ENCODE assay signal across 8 cellular contexts in genomic region chr14:91417134-91417982, GRCh38. TPM values are rescaled to one million over a fixed set of nuclear protein-coding genes. Genes with fewer than 3 reads are reported as not detected.
DNase-seq lines count a peak whose midpoint lies in the region; ATAC-seq and TF ChIP-seq lines count a peak whose summit lies in the region.

Gene CCDC88C, minus strand, starts transcription at chr14:91417820. Its CDS starts 130 bp downstream, at chr14:91417690.

- POLR2A ChIA-PET in activated CD8-positive, alpha-beta memory T cell treated with anti-CD3 and anti-CD28 coated beads for 36 hours (lab: Charles Lee): interaction anchor here (0.5 to 5.3 kb wide), 13 partner anchors 8 to 99 kb away, joined by 3 to 45 read pairs (median 6); no protein-coding TSS in a partner anchor

- H3K27me3 ChIP-seq in mucosa of stomach (ENCODE audit: control insufficient read depth, insufficient read depth, low read length): no peaks in the 10 kb centered on the region

- peak; percentile 55 for DNase-seq in AG08396 (ENCODE audit: low spot score)
- peak; percentile 46 for DNase-seq in NCI-H526 treated with DMSO at 0.1 percent for 48 hours (lab: John Stamatoyannopoulos, UW)
- DNase-seq in epithelial cell of esophagus (ENCODE audit: low read depth): peak; percentile 77
- DNase-seq in stimulated activated naive CD4-positive, alpha-beta T cell (lab: John Stamatoyannopoulos, UW): peak; percentile 66 to 90 (median 78)

- no peaks in the 10 kb centered on the region for H3K36me3 ChIP-seq in mucosa of stomach (ENCODE audit: control insufficient read depth, insufficient read depth, low read length)

- ATAC-seq in GM18907 (IDR thresholded peaks at IDR 0.05; ENCODE audit: unreplicated experiment) (peak; percentile 51), HG03139 (IDR thresholded peaks at IDR 0.05; ENCODE audit: unreplicated experiment) (peak; percentile 44)

- TF ChIP-seq CTCF in epithelial cell of esophagus (IDR thresholded peaks at IDR 0.05; ENCODE audit: insufficient read depth, low read depth, low read length, missing control alignments): no peak

- CTCF ChIA-PET in activated CD8-positive, alpha-beta memory T cell treated with anti-CD3 and anti-CD28 coated beads for 36 hours (lab: Charles Lee): interaction anchor here (0.6 to 5.7 kb wide), 15 partner anchors 11 to 100 kb away, joined by 3 to 49 read pairs (median 7); no protein-coding TSS in a partner anchor

- peak within 1 kb of the TSS; percentile 73 for H3K9ac ChIP-seq in mucosa of stomach (ENCODE audit: low read length)

- H3K9me3 ChIP-seq in mucosa of stomach (ENCODE audit: control insufficient read depth, low read length): no peaks in the 10 kb centered on the region

- peaks cover 43% of the 10 kb centered on the region for H3K4me1 ChIP-seq in mucosa of stomach (ENCODE audit: control insufficient read depth, insufficient read depth, low read length)

- H3K4me3 ChIP-seq in epithelial cell of esophagus (ENCODE audit: low read length) (peak within 1 kb of the TSS; percentile 76), mucosa of stomach (ENCODE audit: low read length) (peak within 1 kb of the TSS; percentile 20)

RNA-seq across cellular contexts. Expression of gene CCDC88C, which starts in this region (rescaled TPM):
- total RNA-seq in activated CD8-positive, alpha-beta memory T cell treated with anti-CD3 and anti-CD28 coated beads for 36 hours: 10 to 100 TPM; 60.7 to 66.0 TPM

Comparison
In these comparisons a context has a peak if more than half of its experiments do, and no peak if none do; other contexts are left out.
1. Peak in every context shown above with its lines: DNase-seq, ATAC-seq and H3K4me3 ChIP-seq.